Comparison of ENCODE assay signal across 1 cellular context in the genomic region with DNA sequence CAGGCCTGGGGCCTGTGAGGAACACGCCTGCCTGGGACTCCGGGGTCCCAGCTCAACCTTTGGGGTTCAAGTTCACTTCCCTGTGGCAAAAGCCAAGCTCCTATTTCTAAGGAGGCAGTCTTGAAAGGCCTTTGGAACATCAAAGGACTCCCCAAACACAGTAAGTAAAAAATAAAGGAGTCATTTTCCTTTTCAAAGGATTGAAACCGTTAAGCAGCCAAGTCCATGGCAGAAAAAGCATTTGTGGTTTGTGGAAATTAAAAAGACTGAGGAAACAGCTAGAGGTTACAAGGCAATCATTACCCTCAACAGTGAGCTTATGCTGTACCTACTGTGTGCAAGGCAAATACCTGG.
TF ChIP-seq lines count a peak whose summit lies in the region.

No MANE protein-coding gene starts in this region.

TF ChIP-seq in H1, 55 proteins besides CTCF, POLR2A, EP300 and RAD21:
- TF ChIP-seq SUZ12 (IDR thresholded peaks at IDR 0.05; ENCODE audit: low read length) = no peak
- no peak for TF ChIP-seq SIRT6 (IDR thresholded peaks at IDR 0.05; ENCODE audit: low read length)
- TF ChIP-seq PHF8 (conservative IDR thresholded peaks at IDR 0.05; ENCODE audit: low read depth, low read length) = no peak
- no peak for TF ChIP-seq SIN3A (conservative IDR thresholded peaks at IDR 0.05 in 1 of 2, IDR thresholded peaks at IDR 0.05 in 1 of 2; ENCODE audit: low read depth in 1 of 2, low read length in 2 of 2)
- TF ChIP-seq TCF12 (IDR thresholded peaks at IDR 0.05; ENCODE audit: low read depth, low read length) = no peak
- no peak for TF ChIP-seq TAF7 (optimal IDR thresholded peaks at IDR 0.05; ENCODE audit: borderline replicate concordance, low read depth, low read length)
- no peak for TF ChIP-seq NANOG (IDR thresholded peaks at IDR 0.05; ENCODE audit: insufficient read depth, low read depth, low read length, poor library complexity, severe bottlenecking)
- TF ChIP-seq CEBPB (IDR thresholded peaks at IDR 0.05; ENCODE audit: low read depth, low read length) = no peak
- no peak for TF ChIP-seq JUN (IDR thresholded peaks at IDR 0.05; ENCODE audit: low read depth, low read length)
- no peak for TF ChIP-seq E2F6 (IDR thresholded peaks at IDR 0.05)
- no peak for TF ChIP-seq TEAD4 (IDR thresholded peaks at IDR 0.05; ENCODE audit: low read depth, low read length)
- TF ChIP-seq POU5F1 (IDR thresholded peaks at IDR 0.05; ENCODE audit: low read depth, low read length) = no peak
